In genomic region chr22:40450651-40451050, GRCh38 we compare ENCODE assay signal across 20 cellular contexts.
DNase-seq lines count a peak whose midpoint lies in the region; ATAC-seq and TF ChIP-seq lines count a peak whose summit lies in the region.
"Had no signal": no experiment of that assay in that cellular context is flagged by ENCODE, and none has a peak within 500 bp of the region (broad histone marks: within the 10 kb centered on the region; RNA-seq: fewer than 3 reads in every experiment).

No MANE protein-coding gene starts in this region.

- H3K27me3 ChIP-seq in GM23338 (ENCODE audit: insufficient read depth) (no peaks in the 10 kb centered on the region), ascending aorta (no peaks in the 10 kb centered on the region), testis (no peaks in the 10 kb centered on the region)
- H3K27me3 ChIP-seq: BLaER1, upper lobe of right lung had no signal

- no peaks in the 10 kb centered on the region for H4K20me1 ChIP-seq in GM23338 (replicated peaks; ENCODE audit: insufficient read depth)

- no peaks in the 10 kb centered on the region for H3K9me3 Mint-ChIP-seq in activated T-cell treated with anti-CD3 and anti-CD28 coated beads, Interleukin-2, amount 50 U/mL, for 72 hours
- no peaks in the 10 kb centered on the region for H3K9me3 Mint-ChIP-seq in GM23338
- H3K9me3 Mint-ChIP-seq in natural killer cell treated with Interleukin-12 subunit alpha and Interleukin-12 subunit beta and Interleukin-15 and Interleukin-18, amount 100 ng/mL, for 72 hours, result no peaks in the 10 kb centered on the region
- H3K9me3 Mint-ChIP-seq: endodermal cell; stimulated activated naive CD8-positive, alpha-beta T cell treated with anti-CD3 and anti-CD28 coated beads, Interleukin-15, amount 100 ng/mL, for 72 hours had no signal

- 0 out of 2 replicates have a peak, but pooled peaks cover 13% of the 10 kb centered on the region for H3F3A ChIP-seq in GM23338 (replicated peaks; ENCODE audit: low read depth)

- H3K36me3 ChIP-seq in GM23338 (ENCODE audit: insufficient read depth) (no peaks in the 10 kb centered on the region), ascending aorta (no peaks in the 10 kb centered on the region), testis (ENCODE audit: low read depth, missing control alignments) (no peaks in the 10 kb centered on the region)
- H3K36me3 ChIP-seq: upper lobe of right lung had no signal

- H3K36me3 Mint-ChIP-seq in activated T-cell treated with anti-CD3 and anti-CD28 coated beads, Interleukin-2, amount 50 U/mL, for 72 hours (ENCODE audit: insufficient read depth in 2 of 2), result peaks cover 6 to 10% of the 10 kb centered on the region in 2 donors
- H3K36me3 Mint-ChIP-seq in GM23338 (ENCODE audit: low read depth), result peaks cover 2% of the 10 kb centered on the region; the same call in 1 of the 3 replicates
- H3K36me3 Mint-ChIP-seq in natural killer cell treated with Interleukin-12 subunit alpha and Interleukin-12 subunit beta and Interleukin-15 and Interleukin-18, amount 100 ng/mL, for 72 hours, result no peaks in the 10 kb centered on the region

- H3K4me3 Mint-ChIP-seq in activated T-cell treated with anti-CD3 and anti-CD28 coated beads, Interleukin-2, amount 50 U/mL, for 72 hours, result peak overlapping the region in 1 of 2 donors; percentile 75
- no peak overlapping the region for H3K4me3 Mint-ChIP-seq in GM23338
- H3K4me3 Mint-ChIP-seq in natural killer cell treated with Interleukin-12 subunit alpha and Interleukin-12 subunit beta and Interleukin-15 and Interleukin-18, amount 100 ng/mL, for 72 hours, result peak overlapping the region; percentile 58
- H3K4me3 Mint-ChIP-seq: endodermal cell had no signal

- H3K4me3 ChIP-seq in GM23338 (no peak overlapping the region), ascending aorta (no peak overlapping the region), testis (no peak overlapping the region)
- H3K4me3 ChIP-seq: BLaER1, smooth muscle cell, upper lobe of right lung had no signal

- H2AFZ ChIP-seq in GM23338, result no peak overlapping the region

- H3K4me1 ChIP-seq in GM23338 (ENCODE audit: insufficient read depth), result peaks cover 31% of the 10 kb centered on the region
- H3K4me1 ChIP-seq in ascending aorta, result peaks cover 6 to 35% of the 10 kb centered on the region in 2 donors
- peaks cover 6% of the 10 kb centered on the region for H3K4me1 ChIP-seq in testis

- H3K9me2 ChIP-seq in GM23338 (ENCODE audit: insufficient read depth), result no peaks in the 10 kb centered on the region

- no peak for ATAC-seq in activated T-cell treated with anti-CD3 and anti-CD28 coated beads, Interleukin-2, amount 50 U/mL, for 72 hours (replicated peaks in 1 of 2)
- ATAC-seq in GM23338, result no peak
- ATAC-seq in natural killer cell treated with Interleukin-12 subunit alpha and Interleukin-12 subunit beta and Interleukin-15 and Interleukin-18, amount 100 ng/mL, for 72 hours, result no peak
- ATAC-seq: upper lobe of right lung had no signal

- DNase-seq in activated T-cell treated with anti-CD3 and anti-CD28 coated beads, Interleukin-2, amount 50 U/mL, for 72 hours, result no peak
- no peak for DNase-seq in activated T-cell treated with anti-CD3 and anti-CD28 coated beads for 4 hours
- no peak for DNase-seq in GM23338 (ENCODE audit: low spot score)
- DNase-seq in ascending aorta (ENCODE audit: low spot score in 2 of 2), result no peak
- no peak for DNase-seq in natural killer cell treated with Interleukin-12 subunit alpha and Interleukin-12 subunit beta and Interleukin-15 and Interleukin-18, amount 100 ng/mL, for 72 hours (ENCODE audit: low spot score)
- no peak for DNase-seq in NCI-H226
- DNase-seq in testis, result no peak
- DNase-seq in NCI-H146 treated with DMSO at 0.1 percent for 48 hours (lab: John Stamatoyannopoulos, UW; ENCODE audit: unreplicated experiment), result no peak
- DNase-seq: activated CD4-positive, alpha-beta T cell treated with anti-CD3 and anti-CD28 coated beads for 4 hours; endodermal cell; glutamatergic neuron; NCI-H1105 treated with DMSO at 0.1 percent for 48 hours; NCI-H2107; NCI-H524; stimulated activated CD4-positive, alpha-beta T cell treated with anti-CD3 and anti-CD28 coated beads, Interleukin-4, amount 100 ng/mL, for 24 hours; stimulated activated naive CD8-positive, alpha-beta T cell treated with anti-CD3 and anti-CD28 coated beads, Interleukin-15, amount 100 ng/mL, for 72 hours; SW 1271; upper lobe of right lung had no signal

- no peak for TF ChIP-seq POLR2A in testis (IDR thresholded peaks at IDR 0.05)

- H3K4me1 Mint-ChIP-seq in activated T-cell treated with anti-CD3 and anti-CD28 coated beads, Interleukin-2, amount 50 U/mL, for 72 hours (ENCODE audit: low read depth), result peaks cover 57% of the 10 kb centered on the region
- H3K4me1 Mint-ChIP-seq in GM23338, result peaks cover 22% of the 10 kb centered on the region
- peaks cover 27 to 32% of the 10 kb centered on the region in 2 donors for H3K4me1 Mint-ChIP-seq in natural killer cell treated with Interleukin-12 subunit alpha and Interleukin-12 subunit beta and Interleukin-15 and Interleukin-18, amount 100 ng/mL, for 72 hours (ENCODE audit: low read depth in 2 of 2)

- peak overlapping the region; percentile 77 for H3K27ac Mint-ChIP-seq in activated T-cell treated with anti-CD3 and anti-CD28 coated beads, Interleukin-2, amount 50 U/mL, for 72 hours
- H3K27ac Mint-ChIP-seq in GM23338, result no peak overlapping the region
- H3K27ac Mint-ChIP-seq in natural killer cell treated with Interleukin-12 subunit alpha and Interleukin-12 subunit beta and Interleukin-15 and Interleukin-18, amount 100 ng/mL, for 72 hours, result peak overlapping the region in 1 of 2 donors; percentile 72

- peak overlapping the region; percentile 42; the same call in 1 of the 2 replicates for H3K4me2 ChIP-seq in GM23338
- H3K4me2 ChIP-seq: BLaER1, smooth muscle cell had no signal

- H3K9me3 ChIP-seq in ascending aorta, result no peaks in the 10 kb centered on the region
- no peaks in the 10 kb centered on the region for H3K9me3 ChIP-seq in testis
- H3K9me3 ChIP-seq: BLaER1, upper lobe of right lung had no signal

- peaks cover 23% of the 10 kb centered on the region for H3K79me2 ChIP-seq in GM23338 (replicated peaks; ENCODE audit: insufficient read depth)

- TF ChIP-seq CTCF in GM23338 (conservative IDR thresholded peaks at IDR 0.05; ENCODE audit: low read depth in 2 of 2), result no peak
- no peak for TF ChIP-seq CTCF in ascending aorta (IDR thresholded peaks at IDR 0.05)
- no peak for TF ChIP-seq CTCF in testis (IDR thresholded peaks at IDR 0.05)

- intact Hi-C loops in ascending aorta (cut with DNase I) (loop anchor here (5.0 kb wide), 1 partner anchor 37 kb away; no protein-coding TSS in a partner anchor), testis (cut with DNase I; ENCODE audit: low total_unique reads) (no loop called here)

- 70 to 84% methylated on average over 3 of the region's 3 CpGs for WGBS in testis, 2 donors

- H3K27ac ChIP-seq in GM23338 (ENCODE audit: low read depth) (no peak overlapping the region), ascending aorta (peak overlapping the region; percentile 43 to 81), testis (no peak overlapping the region)
- H3K27ac ChIP-seq: BLaER1, upper lobe of right lung had no signal

- H3K27me3 Mint-ChIP-seq in activated T-cell treated with anti-CD3 and anti-CD28 coated beads, Interleukin-2, amount 50 U/mL, for 72 hours (ENCODE audit: low read depth), result no peaks in the 10 kb centered on the region
- H3K27me3 Mint-ChIP-seq in GM23338 (ENCODE audit: insufficient read depth, low read depth, poor library complexity), result peaks cover 5% of the 10 kb centered on the region
- no peaks in the 10 kb centered on the region for H3K27me3 Mint-ChIP-seq in natural killer cell treated with Interleukin-12 subunit alpha and Interleukin-12 subunit beta and Interleukin-15 and Interleukin-18, amount 100 ng/mL, for 72 hours
- H3K27me3 Mint-ChIP-seq: stimulated activated naive CD8-positive, alpha-beta T cell treated with anti-CD3 and anti-CD28 coated beads, Interleukin-15, amount 100 ng/mL, for 72 hours had no signal

TF ChIP-seq in GM23338, 12 proteins besides CTCF, POLR2A, EP300 and RAD21 (continues in another document):
- TF ChIP-seq ZNF331 (CRISPR knock-in tag; IDR thresholded peaks at IDR 0.05; ENCODE audit: low read depth) (no peak), ZNF114 (CRISPR knock-in tag; IDR thresholded peaks at IDR 0.05) (no peak), REST (IDR thresholded peaks at IDR 0.05; ENCODE audit: unreplicated experiment) (no peak), POLR2AphosphoS5 (IDR thresholded peaks at IDR 0.05; ENCODE audit: low read depth) (no peak), NANOG (IDR thresholded peaks at IDR 0.05; ENCODE audit: borderline replicate concordance) (no peak)
- TF ChIP-seq, protein P1, sequence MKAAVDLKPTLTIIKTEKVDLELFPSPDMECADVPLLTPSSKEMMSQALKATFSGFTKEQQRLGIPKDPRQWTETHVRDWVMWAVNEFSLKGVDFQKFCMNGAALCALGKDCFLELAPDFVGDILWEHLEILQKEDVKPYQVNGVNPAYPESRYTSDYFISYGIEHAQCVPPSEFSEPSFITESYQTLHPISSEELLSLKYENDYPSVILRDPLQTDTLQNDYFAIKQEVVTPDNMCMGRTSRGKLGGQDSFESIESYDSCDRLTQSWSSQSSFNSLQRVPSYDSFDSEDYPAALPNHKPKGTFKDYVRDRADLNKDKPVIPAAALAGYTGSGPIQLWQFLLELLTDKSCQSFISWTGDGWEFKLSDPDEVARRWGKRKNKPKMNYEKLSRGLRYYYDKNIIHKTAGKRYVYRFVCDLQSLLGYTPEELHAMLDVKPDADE (IDR thresholded peaks at IDR 0.05), result no peak

Comparison
In these comparisons a context has a peak if more than half of its experiments do, and no peak if none do; other contexts are left out.
1. H3K27ac ChIP-seq: peak in ascending aorta (2 of 2); none in GM23338 (single experiment) and testis (0 of 2).